ENCODE assay signal across 13 cellular contexts in the genomic region with DNA sequence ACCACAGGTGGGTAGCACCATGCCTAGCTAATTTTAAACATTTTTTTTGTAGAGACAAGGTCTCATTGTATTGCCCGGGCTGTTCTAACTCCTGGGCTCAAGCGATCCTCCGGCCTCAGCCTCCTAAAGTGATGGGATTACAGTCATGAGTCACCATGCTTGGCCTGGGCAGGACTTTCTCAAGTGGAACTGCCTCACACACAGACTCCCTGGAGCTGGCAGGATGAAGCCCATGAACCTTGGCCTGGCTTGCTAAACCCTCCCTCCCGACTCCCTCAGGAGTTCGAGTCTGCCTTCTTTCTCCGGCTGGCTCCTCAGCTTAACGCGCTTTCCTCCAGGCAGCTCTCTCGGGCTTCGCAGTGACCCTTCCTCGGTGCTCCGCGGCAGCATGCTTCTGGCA. TPM values are rescaled to one million over a fixed set of nuclear protein-coding genes. Genes with fewer than 3 reads are reported as not detected.
DNase-seq lines count a peak whose midpoint lies in the region; ATAC-seq and TF ChIP-seq lines count a peak whose summit lies in the region.
"Had no signal": no experiment of that assay in that cellular context is flagged by ENCODE, and none has a peak within 500 bp of the region (broad histone marks: within the 10 kb centered on the region; RNA-seq: fewer than 3 reads in every experiment).

No MANE protein-coding gene starts in this region.

- no peak for DNase-seq in T-helper 2 cell treated with Interferon-gamma antibody and Interleukin-4, amounts not matched to agents 5 μg/mL and 100 μg/mL, for 36 hours (ENCODE audit: low spot score)
- no peak for DNase-seq in T-helper 2 cell
- no peak for DNase-seq in activated CD4-positive, alpha-beta memory T cell treated with anti-CD3 and anti-CD28 coated beads for 36 hours
- peak; percentile 56 for DNase-seq in fibroblast of the conjunctiva (ENCODE audit: low read depth)
- no peak for DNase-seq in esophagus muscularis mucosa (ENCODE audit: extremely low spot score)
- DNase-seq: stimulated activated CD4-positive, alpha-beta T cell treated with anti-CD3 and anti-CD28 coated beads, Interleukin-4, amount 100 ng/mL, for 1 hour had no signal

- no peaks in the 10 kb centered on the region for H3K27me3 Mint-ChIP-seq in T-helper 2 cell treated with Interferon-gamma antibody and Interleukin-4, amounts not matched to agents 5 μg/mL and 100 μg/mL, for 36 hours (ENCODE audit: low read depth)
- H3K27me3 Mint-ChIP-seq in activated CD4-positive, alpha-beta memory T cell treated with anti-CD3 and anti-CD28 coated beads for 36 hours = no peaks in the 10 kb centered on the region
- no peaks in the 10 kb centered on the region for H3K27me3 Mint-ChIP-seq in stimulated activated memory B cell treated with anti-CD40 and anti-IgM and Interleukin-4, amounts not matched to agents 10 μg/mL and 1 μg/mL and 100 μg/mL, for 72 hours

- H3K27ac Mint-ChIP-seq in T-helper 2 cell treated with Interferon-gamma antibody and Interleukin-4, amounts not matched to agents 5 μg/mL and 100 μg/mL, for 36 hours = peak overlapping the region; percentile 39
- H3K27ac Mint-ChIP-seq in activated CD4-positive, alpha-beta memory T cell treated with anti-CD3 and anti-CD28 coated beads for 36 hours = peak overlapping the region; percentile 99
- peak overlapping the region; percentile 93 for H3K27ac Mint-ChIP-seq in stimulated activated memory B cell treated with anti-CD40 and anti-IgM and Interleukin-4, amounts not matched to agents 10 μg/mL and 1 μg/mL and 100 μg/mL, for 72 hours

- H3K36me3 Mint-ChIP-seq in T-helper 2 cell treated with Interferon-gamma antibody and Interleukin-4, amounts not matched to agents 5 μg/mL and 100 μg/mL, for 36 hours (ENCODE audit: low read depth) = peaks cover 2% of the 10 kb centered on the region
- H3K36me3 Mint-ChIP-seq in activated CD4-positive, alpha-beta memory T cell treated with anti-CD3 and anti-CD28 coated beads for 36 hours = peaks cover 17% of the 10 kb centered on the region
- H3K36me3 Mint-ChIP-seq in stimulated activated memory B cell treated with anti-CD40 and anti-IgM and Interleukin-4, amounts not matched to agents 10 μg/mL and 1 μg/mL and 100 μg/mL, for 72 hours = peaks cover 25% of the 10 kb centered on the region

- H3K27me3 ChIP-seq in esophagus muscularis mucosa = peaks cover 0 to 6% (median 0%) of the 10 kb centered on the region in 4 donors
- H3K27me3 ChIP-seq: thyroid gland had no signal

- no peak overlapping the region for H3K4me3 ChIP-seq in esophagus muscularis mucosa
- H3K4me3 ChIP-seq: A549, thyroid gland had no signal

- no peak for TF ChIP-seq POLR2A in esophagus muscularis mucosa (IDR thresholded peaks at IDR 0.05; ENCODE audit: low read depth)

- no peak for ATAC-seq in stimulated activated memory B cell treated with anti-CD40 and anti-IgM and Interleukin-4, amounts not matched to agents 10 μg/mL and 1 μg/mL and 100 μg/mL, for 72 hours
- ATAC-seq in GM21576 (IDR thresholded peaks at IDR 0.05; ENCODE audit: unreplicated experiment) (no peak), GM18867 (IDR thresholded peaks at IDR 0.05; ENCODE audit: unreplicated experiment) (no peak)
- ATAC-seq: A549, Panc1 had no signal

- CTCF ChIA-PET in activated CD4-positive, alpha-beta memory T cell treated with anti-CD3 and anti-CD28 coated beads for 36 hours (lab: Charles Lee) = interaction anchor here (0.6 to 6.4 kb wide), 4 partner anchors 28 to 92 kb away, joined by 3 to 39 read pairs (median 14); no protein-coding TSS in a partner anchor

- POLR2A ChIA-PET in activated CD4-positive, alpha-beta memory T cell treated with anti-CD3 and anti-CD28 coated beads for 36 hours (lab: Charles Lee) = interaction anchor here (0.7 kb wide), 1 partner anchor 47 kb away, joined by 3 read pairs; no protein-coding TSS in a partner anchor

- 86% methylated on average over 13 of the region's 13 CpGs for WGBS in esophagus muscularis mucosa

- no peaks in the 10 kb centered on the region for H3K9me3 ChIP-seq in esophagus muscularis mucosa
- H3K9me3 ChIP-seq: A549, thyroid gland had no signal

- H3K4me3 Mint-ChIP-seq in T-helper 2 cell treated with Interferon-gamma antibody and Interleukin-4, amounts not matched to agents 5 μg/mL and 100 μg/mL, for 36 hours = no peak overlapping the region
- peak overlapping the region; percentile 18 for H3K4me3 Mint-ChIP-seq in activated CD4-positive, alpha-beta memory T cell treated with anti-CD3 and anti-CD28 coated beads for 36 hours
- no peak overlapping the region for H3K4me3 Mint-ChIP-seq in stimulated activated memory B cell treated with anti-CD40 and anti-IgM and Interleukin-4, amounts not matched to agents 10 μg/mL and 1 μg/mL and 100 μg/mL, for 72 hours
- H3K4me3 Mint-ChIP-seq: neural crest cell had no signal

- peaks cover 0 to 8% (median 0%) of the 10 kb centered on the region in 4 donors for H3K36me3 ChIP-seq in esophagus muscularis mucosa
- H3K36me3 ChIP-seq: thyroid gland had no signal

- intact Hi-C loops in activated CD4-positive, alpha-beta memory T cell treated with anti-CD3 and anti-CD28 coated beads for 36 hours (cut with micrococcal nuclease) = loop anchor here (10.0 kb wide), 1 partner anchor 727 kb away; no protein-coding TSS in a partner anchor
- intact Hi-C loops in esophagus muscularis mucosa (cut with DNase I) = no loop called here

- no peaks in the 10 kb centered on the region for H3K9me3 Mint-ChIP-seq in T-helper 2 cell treated with Interferon-gamma antibody and Interleukin-4, amounts not matched to agents 5 μg/mL and 100 μg/mL, for 36 hours
- H3K9me3 Mint-ChIP-seq in activated CD4-positive, alpha-beta memory T cell treated with anti-CD3 and anti-CD28 coated beads for 36 hours = no peaks in the 10 kb centered on the region
- H3K9me3 Mint-ChIP-seq in stimulated activated memory B cell treated with anti-CD40 and anti-IgM and Interleukin-4, amounts not matched to agents 10 μg/mL and 1 μg/mL and 100 μg/mL, for 72 hours = no peaks in the 10 kb centered on the region
- H3K9me3 Mint-ChIP-seq: neural crest cell had no signal

- TF ChIP-seq CTCF in esophagus muscularis mucosa (IDR thresholded peaks at IDR 0.05) = no peak

- H3K4me1 ChIP-seq in esophagus muscularis mucosa = peaks cover 53 to 75% (median 67%) of the 10 kb centered on the region in 4 donors

- no peak for TF ChIP-seq EP300 in esophagus muscularis mucosa (IDR thresholded peaks at IDR 0.05)

- H3K4me1 Mint-ChIP-seq in T-helper 2 cell treated with Interferon-gamma antibody and Interleukin-4, amounts not matched to agents 5 μg/mL and 100 μg/mL, for 36 hours (ENCODE audit: low read depth) = peaks cover 47% of the 10 kb centered on the region
- peaks cover 86% of the 10 kb centered on the region for H3K4me1 Mint-ChIP-seq in activated CD4-positive, alpha-beta memory T cell treated with anti-CD3 and anti-CD28 coated beads for 36 hours (ENCODE audit: low read depth)
- peaks cover 94% of the 10 kb centered on the region for H3K4me1 Mint-ChIP-seq in stimulated activated memory B cell treated with anti-CD40 and anti-IgM and Interleukin-4, amounts not matched to agents 10 μg/mL and 1 μg/mL and 100 μg/mL, for 72 hours

- no peak overlapping the region for H3K27ac ChIP-seq in esophagus muscularis mucosa (replicated peaks in 1 of 4)
- H3K27ac ChIP-seq: A549 had no signal

RNA-seq across cellular contexts. Expression of a gene that starts 7.7 kb away (rescaled TPM):
- total RNA-seq in activated CD4-positive, alpha-beta memory T cell treated with anti-CD3 and anti-CD28 coated beads for 36 hours = 100 to 1,000 TPM; 137 to 144 TPM
- 100 to 1,000 TPM in 1 of 4 donors, 10 to 100 TPM in 3; 53.6 to 101 (median 80.7) TPM for total RNA-seq in esophagus muscularis mucosa

Comparison
In these comparisons a context has a peak if more than half of its experiments do, and no peak if none do; other contexts are left out.
1. H3K27ac Mint-ChIP-seq: peak in every context shown above with its lines; median percentile 99 in activated CD4-positive, alpha-beta memory T cell treated with anti-CD3 and anti-CD28 coated beads for 36 hours; 93 in stimulated activated memory B cell treated with anti-CD40 and anti-IgM and Interleukin-4, amounts not matched to agents 10 μg/mL and 1 μg/mL and 100 μg/mL, for 72 hours; 39 in T-helper 2 cell treated with Interferon-gamma antibody and Interleukin-4, amounts not matched to agents 5 μg/mL and 100 μg/mL, for 36 hours.